In the genomic region with DNA sequence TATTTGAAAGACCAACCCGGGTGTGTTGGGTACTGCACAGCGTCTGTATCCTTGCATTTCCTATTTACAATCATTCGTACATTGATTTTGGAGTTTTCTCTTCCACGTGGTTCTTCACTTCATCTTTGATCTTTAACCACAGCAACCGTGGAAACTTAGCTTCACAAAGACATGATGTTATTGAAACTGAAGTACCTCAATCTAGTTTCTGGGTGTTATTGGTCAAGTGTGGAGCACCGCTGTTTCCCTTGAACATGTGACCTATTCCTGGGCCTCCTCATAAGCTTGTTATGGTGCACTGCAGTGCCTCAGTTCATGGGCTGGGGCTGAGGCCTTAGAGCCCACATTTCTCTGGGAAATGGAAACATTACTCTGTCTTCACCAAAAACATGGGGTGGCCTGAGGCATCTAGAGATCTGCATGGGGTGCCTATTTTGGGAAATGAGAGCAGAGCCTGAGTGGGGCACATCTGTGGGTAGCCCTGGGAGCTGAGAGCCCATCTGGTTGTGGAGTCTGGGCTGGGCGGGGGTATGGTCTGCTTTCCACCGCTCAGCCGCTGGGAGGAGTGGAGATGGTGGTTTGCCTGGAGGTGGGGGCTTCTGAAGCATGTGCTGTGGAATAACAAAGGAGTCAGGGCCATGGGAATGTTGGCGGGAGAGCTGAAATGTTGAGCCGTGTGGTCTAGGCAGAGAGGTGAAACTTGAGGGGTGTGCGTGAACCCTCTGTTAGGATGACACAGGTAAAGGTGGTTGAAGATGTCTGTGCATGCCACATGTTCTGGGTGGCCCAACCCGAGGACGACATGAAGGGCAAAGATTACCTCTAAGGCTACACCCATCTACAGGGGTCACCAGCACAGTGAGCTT, we compare ENCODE assay signal across 10 cellular contexts. TPM values are rescaled to one million over a fixed set of nuclear protein-coding genes. Genes with fewer than 3 reads are reported as not detected.
DNase-seq lines count a peak whose midpoint lies in the region; ATAC-seq lines count a peak whose summit lies in the region.
"Had no signal": no experiment of that assay in that cellular context is flagged by ENCODE, and none has a peak within 500 bp of the region (broad histone marks: within the 10 kb centered on the region; RNA-seq: fewer than 3 reads in every experiment).

No MANE protein-coding gene starts in this region.

- H3K27me3 ChIP-seq in H7 (ENCODE audit: control insufficient read depth, insufficient read depth, low read length), result no peaks in the 10 kb centered on the region
- H3K27me3 ChIP-seq: breast epithelium had no signal

- no peaks in the 10 kb centered on the region for H3K27me3 Mint-ChIP-seq in activated T-cell treated with anti-CD3 and anti-CD28 coated beads, Interleukin-2, amount 50 U/mL, for 4 hours (ENCODE audit: low read depth)
- no peaks in the 10 kb centered on the region for H3K27me3 Mint-ChIP-seq in stimulated activated memory B cell treated with anti-CD40 and anti-IgM and Interleukin-4, amounts not matched to agents 10 μg/mL and 1 μg/mL and 100 μg/mL, for 72 hours

- peak overlapping the region; percentile 53 for H3K27ac Mint-ChIP-seq in stimulated activated memory B cell treated with anti-CD40 and anti-IgM and Interleukin-4, amounts not matched to agents 10 μg/mL and 1 μg/mL and 100 μg/mL, for 72 hours

- peak; percentile 95 to 96 for ATAC-seq in activated T-cell treated with anti-CD3 and anti-CD28 coated beads, Interleukin-2, amount 50 U/mL, for 4 hours
- peak; percentile 39 for ATAC-seq in stimulated activated memory B cell treated with anti-CD40 and anti-IgM and Interleukin-4, amounts not matched to agents 10 μg/mL and 1 μg/mL and 100 μg/mL, for 72 hours
- ATAC-seq: lower lobe of right lung had no signal

- H3K4me3 ChIP-seq in H7 (ENCODE audit: insufficient read depth, low read depth, low read length), result no peak overlapping the region
- H3K4me3 ChIP-seq: breast epithelium, lower lobe of right lung had no signal

- 0 out of 2 replicates have a peak, but pooled peaks cover 2% of the 10 kb centered on the region for H3K36me3 ChIP-seq in H7 (replicated peaks; ENCODE audit: control insufficient read depth, insufficient read depth, low read length)
- H3K36me3 ChIP-seq: breast epithelium had no signal

- peak; percentile 15 for DNase-seq in activated T-cell treated with anti-CD3 and anti-CD28 coated beads for 48 hours (ENCODE audit: low read depth)
- no peak for DNase-seq in activated T-cell treated with anti-CD3 and anti-CD28 coated beads, Interleukin-2, amount 50 U/mL, for 1 hour
- DNase-seq in H7, result peak; percentile 33
- no peak for DNase-seq in activated T-cell treated with anti-CD3 and anti-CD28 coated beads, Interleukin-2, amount 50 U/mL, for 4 hours
- no peak for DNase-seq in NCI-H1694 treated with DMSO at 0.1 percent for 48 hours (lab: John Stamatoyannopoulos, UW)
- no peak for DNase-seq in NAMALWA (ENCODE audit: low spot score)
- DNase-seq in NCI-H1930 (lab: John Stamatoyannopoulos, UW), result no peak
- DNase-seq: lower lobe of right lung had no signal

- H3K9me3 Mint-ChIP-seq in activated T-cell treated with anti-CD3 and anti-CD28 coated beads, Interleukin-2, amount 50 U/mL, for 4 hours, result no peaks in the 10 kb centered on the region
- no peaks in the 10 kb centered on the region for H3K9me3 Mint-ChIP-seq in stimulated activated memory B cell treated with anti-CD40 and anti-IgM and Interleukin-4, amounts not matched to agents 10 μg/mL and 1 μg/mL and 100 μg/mL, for 72 hours

- peaks cover 21% of the 10 kb centered on the region for H3K4me1 Mint-ChIP-seq in activated T-cell treated with anti-CD3 and anti-CD28 coated beads, Interleukin-2, amount 50 U/mL, for 4 hours (ENCODE audit: low read depth)
- peaks cover 4% of the 10 kb centered on the region for H3K4me1 Mint-ChIP-seq in stimulated activated memory B cell treated with anti-CD40 and anti-IgM and Interleukin-4, amounts not matched to agents 10 μg/mL and 1 μg/mL and 100 μg/mL, for 72 hours

- H3K36me3 Mint-ChIP-seq in activated T-cell treated with anti-CD3 and anti-CD28 coated beads, Interleukin-2, amount 50 U/mL, for 4 hours (ENCODE audit: insufficient read depth), result peaks cover 49% of the 10 kb centered on the region
- peaks cover 69% of the 10 kb centered on the region for H3K36me3 Mint-ChIP-seq in stimulated activated memory B cell treated with anti-CD40 and anti-IgM and Interleukin-4, amounts not matched to agents 10 μg/mL and 1 μg/mL and 100 μg/mL, for 72 hours

- no peak overlapping the region for H3K4me3 Mint-ChIP-seq in activated T-cell treated with anti-CD3 and anti-CD28 coated beads, Interleukin-2, amount 50 U/mL, for 4 hours
- no peak overlapping the region for H3K4me3 Mint-ChIP-seq in stimulated activated memory B cell treated with anti-CD40 and anti-IgM and Interleukin-4, amounts not matched to agents 10 μg/mL and 1 μg/mL and 100 μg/mL, for 72 hours

RNA-seq across cellular contexts. Expression of gene ZNF236, which starts 37.4 kb away (rescaled TPM):
- 9.1 and 12.0 TPM in 2 replicates for total RNA-seq in H7 (2014; rRNA removed; shearing (Covaris generic))
- total RNA-seq in activated T-cell treated with anti-CD3 and anti-CD28 coated beads, Interleukin-2, amount 50 U/mL, for 4 hours, result 10 to 100 TPM; 13.9 to 16.6 (median 15.5) TPM

Comparison
In these comparisons a context has a peak if more than half of its experiments do, and no peak if none do; other contexts are left out.
1. DNase-seq: peak in activated T-cell treated with anti-CD3 and anti-CD28 coated beads for 48 hours (single experiment) and H7 (single experiment); none in activated T-cell treated with anti-CD3 and anti-CD28 coated beads, Interleukin-2, amount 50 U/mL, for 1 hour (single experiment), activated T-cell treated with anti-CD3 and anti-CD28 coated beads, Interleukin-2, amount 50 U/mL, for 4 hours (single experiment), NCI-H1694 treated with DMSO at 0.1 percent for 48 hours (single experiment), NAMALWA (single experiment) and NCI-H1930 (0 of 2).